8 cellular contexts compared by ENCODE assay signal in the genomic region with DNA sequence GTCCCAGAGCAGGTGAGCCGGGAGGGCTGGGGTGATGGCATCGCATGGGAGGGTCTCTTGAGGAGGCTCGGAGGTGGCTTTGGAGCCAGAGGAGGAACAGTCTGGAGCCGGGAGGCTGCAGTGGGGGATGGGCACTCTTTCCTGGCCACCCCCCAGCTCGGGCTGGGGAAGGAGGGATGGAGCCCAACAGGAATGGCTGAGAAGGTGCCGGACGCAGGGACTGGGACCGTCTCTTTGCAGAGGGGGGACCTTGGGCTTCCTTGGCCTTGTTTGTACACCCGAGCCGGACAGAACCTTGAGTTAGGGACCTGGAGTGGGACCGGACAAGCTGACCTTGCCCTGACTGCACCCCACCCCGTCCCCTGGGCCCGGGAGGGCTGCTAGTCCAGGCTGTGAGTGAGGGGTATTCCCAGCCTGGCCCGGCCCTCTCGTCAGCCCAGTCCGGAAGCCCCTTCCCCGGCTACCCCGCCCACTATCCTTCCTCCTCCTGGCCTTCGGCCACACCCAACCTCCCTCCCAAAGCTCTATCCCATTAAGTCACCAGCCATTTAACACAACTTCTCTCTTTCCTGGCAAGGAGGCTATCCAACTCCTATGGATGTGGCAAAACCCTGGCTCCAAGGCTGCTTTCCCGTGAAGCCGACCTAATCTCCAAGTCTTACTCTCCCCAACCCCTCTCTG. TPM values are rescaled to one million over a fixed set of nuclear protein-coding genes. Genes with fewer than 3 reads are reported as not detected.
DNase-seq lines count a peak whose midpoint lies in the region; ATAC-seq, FAIRE-seq and TF ChIP-seq lines count a peak whose summit lies in the region.

No MANE protein-coding gene starts in this region.

- peak overlapping the region; percentile 64 to 97 (median 88) for H3K27ac ChIP-seq in heart left ventricle
- peak overlapping the region; percentile 46 to 51 for H3K27ac ChIP-seq in prostate gland

- peak overlapping the region; percentile 42 to 84 (median 61) for H3K4me3 ChIP-seq in heart left ventricle
- H3K4me3 ChIP-seq in prostate gland, result peak overlapping the region; percentile 30 to 35

- intact Hi-C loops in heart left ventricle (cut with DNase I) (no loop called here), prostate gland (cut with DNase I) (no loop called here)

- H3K36me3 Mint-ChIP-seq in T-helper 17 cell (ENCODE audit: low read depth), result no peaks in the 10 kb centered on the region

- peaks cover 8 to 58% (median 38%) of the 10 kb centered on the region in 12 donors for H3K4me1 ChIP-seq in heart left ventricle
- peaks cover 10% of the 10 kb centered on the region for H3K4me1 ChIP-seq in prostate gland (replicated peaks)

- TF ChIP-seq POLR2A in heart left ventricle (IDR thresholded peaks at IDR 0.05) (peak in 1 of 2 donors; percentile 36), prostate gland (IDR thresholded peaks at IDR 0.05) (no peak), GM12891 (IDR thresholded peaks at IDR 0.05; ENCODE audit: low read depth, low read length) (no peak)

- H3K27me3 ChIP-seq in heart left ventricle (peaks cover 0 to 11% (median 0%) of the 10 kb centered on the region in 9 donors), prostate gland (replicated peaks; ENCODE audit: insufficient read depth) (no peaks in the 10 kb centered on the region)

- peak overlapping the region; percentile 58 for H3K4me3 Mint-ChIP-seq in T-helper 17 cell

- H3K27me3 Mint-ChIP-seq in T-helper 17 cell, result no peaks in the 10 kb centered on the region

- peaks cover 2% of the 10 kb centered on the region for H3K4me1 Mint-ChIP-seq in T-helper 17 cell

- in situ Hi-C loops in Caki2 (cut with HindIII; ENCODE audit: low pct_unique_long_range_greater_than_20kb, low sequenced_read_pairs), result no loop called here

- DNase-seq in Caki2 (ENCODE audit: low read depth) (peak; percentile 18), T-helper 17 cell (no peak), heart left ventricle (peak in 4 of 5 donors; percentile 76 to 85 (median 84)), prostate gland (ENCODE audit: low spot score) (no peak), GM12891 (ENCODE audit: insufficient read length, low spot score) (no peak)
- no peak for DNase-seq in effector CD4-positive, alpha-beta T cell

- peaks cover 0 to 20% (median 12%) of the 10 kb centered on the region in 9 donors for H3K36me3 ChIP-seq in heart left ventricle
- H3K36me3 ChIP-seq in prostate gland, result peaks cover 0 to 10% of the 10 kb centered on the region in 2 donors

- no peak for FAIRE-seq in GM12891 (lab: Jason Lieb, UNC)

- 26 to 43% (median 31%) methylated on average over 21 of the region's 21 CpGs for WGBS in heart left ventricle, 4 donors
- 41% methylated on average over 14 of the region's 21 CpGs for WGBS in prostate gland

- H3K9me3 ChIP-seq in T-helper 17 cell (ENCODE audit: control insufficient read depth, low read length, poor library complexity, severe bottlenecking) (no peaks in the 10 kb centered on the region), heart left ventricle (no peaks in the 10 kb centered on the region), prostate gland (no peaks in the 10 kb centered on the region)

- no peak for ATAC-seq in T-helper 17 cell
- ATAC-seq in heart left ventricle, result peak; percentile 62 to 89 (median 64)
- ATAC-seq in GM21786 (IDR thresholded peaks at IDR 0.05; ENCODE audit: unreplicated experiment), result no peak
- ATAC-seq in GM18868 (IDR thresholded peaks at IDR 0.05; ENCODE audit: unreplicated experiment), result no peak

- TF ChIP-seq CTCF in heart left ventricle (IDR thresholded peaks at IDR 0.05) (no peak), prostate gland (IDR thresholded peaks at IDR 0.05) (no peak)

- H3K27ac Mint-ChIP-seq in T-helper 17 cell, result no peak overlapping the region

TF ChIP-seq in GM12891, 5 proteins besides CTCF, POLR2A, EP300 and RAD21:
- no peak for TF ChIP-seq POLR2AphosphoS5 (IDR thresholded peaks at IDR 0.05; ENCODE audit: low read depth, low read length)
- TF ChIP-seq TAF1 (IDR thresholded peaks at IDR 0.05; ENCODE audit: low read depth, low read length), result no peak

RNA-seq across cellular contexts. Expression of gene TBXA2R, which starts 0.9 kb away (rescaled TPM):
- 0.98 TPM in 1 of 2 replicates, not detected in the other for total RNA-seq in Caki2 (2014; rRNA removed; shearing (Covaris generic); ENCODE audit: low replicate concordance)
- total RNA-seq in T-helper 17 cell (10 to 100 TPM in 1 of 2 donors, 1 to 10 TPM in 1; 1.0 to 10.4 TPM), heart left ventricle (1 to 10 TPM; 2.4 to 5.1 (median 2.9) TPM), prostate gland (1 to 10 TPM; 1.1 to 4.0 TPM)
- 1 to 10 TPM; 1.9 to 2.2 TPM for polyA plus RNA-seq in heart left ventricle
- polyA plus RNA-seq in GM12891 (2012; ENCODE audit: low read depth, missing spikeins), result 0.09 TPM

RNA-seq across cellular contexts. Expression of gene CACTIN, which starts 19.1 kb away (rescaled TPM):
- total RNA-seq in Caki2 (2014; rRNA removed; shearing (Covaris generic); ENCODE audit: low replicate concordance), result 19.8 and 29.5 TPM in 2 replicates
- total RNA-seq in T-helper 17 cell (10 to 100 TPM; 32.8 to 34.4 TPM), heart left ventricle (10 to 100 TPM in 8 of 9 donors, 1 to 10 TPM in 1; 9.8 to 23.4 (median 14.1) TPM), prostate gland (10 to 100 TPM; 38.2 to 52.8 TPM)
- 10 to 100 TPM; 11.9 to 20.4 TPM for polyA plus RNA-seq in heart left ventricle
- polyA plus RNA-seq in GM12891 (2012; ENCODE audit: low read depth, missing spikeins), result 14.1 TPM

RNA-seq across cellular contexts. Expression of gene GIPC3, which starts 22.3 kb away (rescaled TPM):
- not detected in 2 replicates for total RNA-seq in Caki2 (2014; rRNA removed; shearing (Covaris generic); ENCODE audit: low replicate concordance)
- total RNA-seq in T-helper 17 cell (1 to 10 TPM in 1 of 2 donors, under 1 TPM in 1; 0.42 to 3.3 TPM), heart left ventricle (1 to 10 TPM in 8 of 9 donors, under 1 TPM in 1; 1.00 to 3.3 (median 2.1) TPM), prostate gland (1 to 10 TPM in 1 of 2 donors, under 1 TPM in 1; 0.36 to 1.9 TPM)
- 1 to 10 TPM; 1.2 TPM for polyA plus RNA-seq in heart left ventricle
- polyA plus RNA-seq in GM12891 (2012; ENCODE audit: low read depth, missing spikeins), result 0.06 TPM

RNA-seq across cellular contexts. Expression of gene HMG20B, which starts 34.8 kb away (rescaled TPM):
- total RNA-seq in Caki2 (2014; rRNA removed; shearing (Covaris generic); ENCODE audit: low replicate concordance), result 142 and 164 TPM in 2 replicates
- total RNA-seq in T-helper 17 cell (10 to 100 TPM; 34.0 to 36.7 TPM), heart left ventricle (10 to 100 TPM; 24.8 to 65.6 (median 35.4) TPM), prostate gland (100 to 1,000 TPM; 184 to 369 TPM)
- 10 to 100 TPM; 48.8 to 68.6 TPM for polyA plus RNA-seq in heart left ventricle
- 44.6 TPM for polyA plus RNA-seq in GM12891 (2012; ENCODE audit: low read depth, missing spikeins)

RNA-seq across cellular contexts. Expression of gene MFSD12, which starts 50.2 kb away (rescaled TPM):
- 98.9 and 131 TPM in 2 replicates for total RNA-seq in Caki2 (2014; rRNA removed; shearing (Covaris generic); ENCODE audit: low replicate concordance)
- total RNA-seq in T-helper 17 cell, result 10 to 100 TPM; 58.1 to 62.0 TPM
- total RNA-seq in heart left ventricle, result 10 to 100 TPM; 15.7 to 62.8 (median 23.4) TPM
- polyA plus RNA-seq in heart left ventricle, result 10 to 100 TPM; 19.0 to 51.8 TPM
- total RNA-seq in prostate gland, result 10 to 100 TPM; 60.5 to 86.1 TPM
- 22.7 TPM for polyA plus RNA-seq in GM12891 (2012; ENCODE audit: low read depth, missing spikeins)

Comparison
In these comparisons a context has a peak if more than half of its experiments do, and no peak if none do; other contexts are left out.
1. DNase-seq: peak in Caki2 (single experiment) and heart left ventricle (4 of 5); none in T-helper 17 cell (0 of 3), prostate gland (single experiment), GM12891 (single experiment) and effector CD4-positive, alpha-beta T cell (single experiment).
2. ATAC-seq: peak in heart left ventricle (4 of 4); none in T-helper 17 cell (single experiment), GM21786 (single experiment) and GM18868 (single experiment).